ENCODE assay signal across 15 cellular contexts in the genomic region with DNA sequence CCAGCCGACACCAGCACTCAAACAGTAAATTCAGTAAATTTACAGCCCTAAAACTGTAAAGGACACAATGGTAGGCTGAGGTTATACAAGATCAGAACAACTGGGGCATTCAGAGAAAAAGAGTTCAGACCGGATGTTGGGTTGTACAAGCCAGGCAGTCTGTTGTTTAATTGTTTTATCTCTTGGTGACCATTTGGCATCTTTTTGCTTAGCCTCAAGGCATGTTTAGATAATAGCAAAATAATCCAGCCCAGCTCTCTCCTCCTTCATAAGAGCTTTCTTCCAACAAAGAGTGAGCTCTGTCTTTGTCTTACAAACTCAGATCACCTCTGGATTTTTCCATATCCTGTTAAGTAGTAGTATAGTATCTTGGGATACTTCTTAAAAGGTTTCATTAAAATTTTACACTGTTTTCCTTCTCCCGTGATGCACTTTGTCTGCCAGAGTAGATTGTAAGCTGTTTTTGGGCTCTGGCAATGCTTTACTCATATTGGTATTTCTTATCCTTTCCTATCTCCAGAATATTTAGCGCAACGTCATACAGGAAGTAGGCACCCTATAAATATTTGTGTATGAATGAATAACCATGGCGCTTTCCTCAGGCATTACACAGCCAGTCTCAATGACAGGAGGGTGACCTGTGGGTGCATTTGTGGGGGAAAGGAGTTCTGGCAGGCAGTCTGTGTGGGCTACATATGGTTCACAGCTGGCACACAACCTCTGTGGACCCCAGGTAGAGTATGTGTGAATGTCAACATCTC. TPM values are rescaled to one million over a fixed set of nuclear protein-coding genes. Genes with fewer than 3 reads are reported as not detected.
A peak's percentile ranks its signal among the peaks of the same experiment; 100 is the strongest.
DNase-seq lines count a peak whose midpoint lies in the region; ATAC-seq and TF ChIP-seq lines count a peak whose summit lies in the region.
"Had no signal": no experiment of that assay in that cellular context is flagged by ENCODE, and none has a peak within 500 bp of the region (broad histone marks: within the 10 kb centered on the region; RNA-seq: fewer than 3 reads in every experiment).

No MANE protein-coding gene starts in this region.

- H3K4me1 ChIP-seq in BE2C (peaks cover 44% of the 10 kb centered on the region), H9 (ENCODE audit: insufficient read depth, low read length) (peaks cover 4% of the 10 kb centered on the region), left ventricle myocardium inferior (no peaks in the 10 kb centered on the region)

- H3K4me3 Mint-ChIP-seq in H9: no peak overlapping the region
- H3K4me3 Mint-ChIP-seq: activated naive CD4-positive, alpha-beta T cell treated with anti-CD3 and anti-CD28 coated beads, Interleukin-2, amount 50 U/mL, for 24 hours had no signal

- H3K27me3 ChIP-seq in BE2C: no peaks in the 10 kb centered on the region
- no peaks in the 10 kb centered on the region for H3K27me3 ChIP-seq in H9 (ENCODE audit: insufficient read depth, low read length)
- no peaks in the 10 kb centered on the region for H3K27me3 ChIP-seq in left ventricle myocardium inferior (ENCODE audit: low read depth)

- H3K27ac ChIP-seq in H9 (ENCODE audit: insufficient read length, low read depth, low read length): no peak overlapping the region
- H3K27ac ChIP-seq in SK-N-MC: peak overlapping the region; percentile 43; the same call in 1 of the 2 replicates
- no peak overlapping the region for H3K27ac ChIP-seq in left ventricle myocardium inferior (replicated peaks)

- peak overlapping the region; percentile 56 for H2AFZ ChIP-seq in H9 (ENCODE audit: low read length)

- H3K9me3 ChIP-seq in BE2C (no peaks in the 10 kb centered on the region), H9 (ENCODE audit: control insufficient read depth, low read depth, low read length) (no peaks in the 10 kb centered on the region), SK-N-MC (ENCODE audit: low read depth, low read length) (no peaks in the 10 kb centered on the region), left ventricle myocardium inferior (replicated peaks) (peaks cover 6% of the 10 kb centered on the region)

- H3K56ac ChIP-seq in H9 (ENCODE audit: insufficient read length, low read depth, low read length): no peak overlapping the region

- H2BK120ac ChIP-seq in H9 (ENCODE audit: low read depth, low read length, poor library complexity, severe bottlenecking): no peak overlapping the region

- H2BK12ac ChIP-seq in H9 (ENCODE audit: insufficient read length, low read depth, low read length): no peak overlapping the region

- no peak overlapping the region for H2BK5ac ChIP-seq in H9 (ENCODE audit: insufficient read length, low read length)

- no peak overlapping the region for H4K5ac ChIP-seq in H9 (ENCODE audit: insufficient read length, low read depth, low read length)

- no peak for TF ChIP-seq CTCF in BE2C (IDR thresholded peaks at IDR 0.05; ENCODE audit: low read depth, low read length)
- no peak for TF ChIP-seq CTCF in H9 (conservative IDR thresholded peaks at IDR 0.05)
- no peak for TF ChIP-seq CTCF in left ventricle myocardium inferior (IDR thresholded peaks at IDR 0.05; ENCODE audit: borderline replicate concordance)

- peak; percentile 53 for DNase-seq in BE2C
- no peak for DNase-seq in H9
- no peak for DNase-seq in SK-N-MC (ENCODE audit: low read depth, low spot score)
- peak; percentile 49 for DNase-seq in iris pigment epithelial cell (ENCODE audit: low read depth)
- no peak for DNase-seq in left ventricle myocardium inferior
- no peak for DNase-seq in pons (ENCODE audit: low spot score)
- no peak for DNase-seq in left lobe of liver (ENCODE audit: low spot score)
- DNase-seq: activated CD8-positive, alpha-beta memory T cell treated with anti-CD3 and anti-CD28 coated beads, Interleukin-2, amount 50 U/mL, for 4 hours; NCI-H2029; retina; stimulated activated CD4-positive, alpha-beta T cell treated with anti-CD3 and anti-CD28 coated beads, Interleukin-2, amount 100 ng/mL, for 24 hours; stimulated activated CD8-positive, alpha-beta memory T cell treated with anti-CD3 and anti-CD28 coated beads, Interleukin-4, amount 100 ng/mL, for 48 hours had no signal

- no peaks in the 10 kb centered on the region; the same call in 1 of the 2 replicates for H3K27me3 Mint-ChIP-seq in H9 (ENCODE audit: low read depth)
- H3K27me3 Mint-ChIP-seq: activated naive CD4-positive, alpha-beta T cell treated with anti-CD3 and anti-CD28 coated beads, Interleukin-2, amount 50 U/mL, for 24 hours had no signal

- H3K14ac ChIP-seq in H9 (ENCODE audit: insufficient read depth, low read length): no peak overlapping the region

- no peak overlapping the region for H3K4ac ChIP-seq in H9 (ENCODE audit: low read depth, low read length)

- H3K18ac ChIP-seq in H9 (ENCODE audit: insufficient read length, low read depth, low read length): no peak overlapping the region

- no peaks in the 10 kb centered on the region for H4K20me1 ChIP-seq in H9 (ENCODE audit: control insufficient read depth, insufficient read depth, insufficient read length)

- H3K23ac ChIP-seq in H9 (ENCODE audit: insufficient read length, low read depth, low read length): no peak overlapping the region

- no peak overlapping the region for H2AK5ac ChIP-seq in H9 (ENCODE audit: insufficient read length, low read length)

- no peak overlapping the region for H4K8ac ChIP-seq in H9 (replicated peaks; ENCODE audit: insufficient read length, low read depth, low read length)

- no peaks in the 10 kb centered on the region for H3K36me3 ChIP-seq in BE2C
- H3K36me3 ChIP-seq in SK-N-MC (ENCODE audit: insufficient read depth, low read length): no peaks in the 10 kb centered on the region
- H3K36me3 ChIP-seq in left ventricle myocardium inferior: no peaks in the 10 kb centered on the region

- ATAC-seq in HG03196 (IDR thresholded peaks at IDR 0.05; ENCODE audit: unreplicated experiment) (no peak), left lobe of liver (no peak)
- ATAC-seq: activated CD4-positive, CD25-positive, alpha-beta regulatory T cell treated with anti-CD3 and anti-CD28 coated beads, Interleukin-2, amount 50 U/mL, for 24 hours had no signal

- no peak overlapping the region for H2BK15ac ChIP-seq in H9 (ENCODE audit: low read depth, low read length)

- no peaks in the 10 kb centered on the region for H3K79me2 ChIP-seq in H9 (ENCODE audit: insufficient read depth, low read length)

- H3K36me3 Mint-ChIP-seq in H9 (ENCODE audit: insufficient read depth in 1 of 3, low read depth in 3 of 3): no peaks in the 10 kb centered on the region; a peak in 1 of 7 replicates
- H3K36me3 Mint-ChIP-seq: activated naive CD4-positive, alpha-beta T cell treated with anti-CD3 and anti-CD28 coated beads, Interleukin-2, amount 50 U/mL, for 24 hours had no signal

- intact Hi-C loops in left ventricle myocardium inferior (cut with micrococcal nuclease): no loop called here

- no peak overlapping the region for H2BK20ac ChIP-seq in H9 (ENCODE audit: low read depth, low read length, poor library complexity, severe bottlenecking)

- no peaks in the 10 kb centered on the region for H3K23me2 ChIP-seq in H9 (ENCODE audit: insufficient read length, low read depth, low read length, poor library complexity, severe bottlenecking)

- no peak overlapping the region for H3T11ph ChIP-seq in H9 (ENCODE audit: low read length)

- peaks cover 3 to 8% of the 10 kb centered on the region in 2 experiments; a peak in 3 of 4 replicates for H3K4me1 Mint-ChIP-seq in H9
- H3K4me1 Mint-ChIP-seq: activated naive CD4-positive, alpha-beta T cell treated with anti-CD3 and anti-CD28 coated beads, Interleukin-2, amount 50 U/mL, for 24 hours had no signal

- peaks cover 0 to 2% of the 10 kb centered on the region in 2 experiments; a peak in 1 of 5 replicates for H3K9me3 Mint-ChIP-seq in H9
- H3K9me3 Mint-ChIP-seq: activated naive CD4-positive, alpha-beta T cell treated with anti-CD3 and anti-CD28 coated beads, Interleukin-2, amount 50 U/mL, for 24 hours had no signal

- peak overlapping the region; percentile 27 for H3K4me3 ChIP-seq in BE2C (ENCODE audit: low read depth, low read length)
- 0 out of 2 replicates have a peak overlapping the region, but pooled peaks have one; percentile 20 for H3K4me3 ChIP-seq in SK-N-MC
- no peak overlapping the region for H3K4me3 ChIP-seq in left ventricle myocardium inferior

- WGBS in H9 (ENCODE audit: extremely low coverage, insufficient read length, low lambda C conversion rate): no CpG with 5 or more reads among the region's 6 CpGs

- H3K9ac ChIP-seq in H9 (ENCODE audit: extremely low read depth, insufficient read length, low read length) (no peak overlapping the region), SK-N-MC (ENCODE audit: insufficient read length) (no peak overlapping the region)

- H4K91ac ChIP-seq in H9 (ENCODE audit: insufficient read length, low read depth, low read length): no peak overlapping the region

- H3K79me1 ChIP-seq in H9 (ENCODE audit: insufficient read depth, low read depth, low read length, poor library complexity, severe bottlenecking): no peaks in the 10 kb centered on the region

- no peak overlapping the region for H3K27ac Mint-ChIP-seq in H9
- H3K27ac Mint-ChIP-seq: activated naive CD4-positive, alpha-beta T cell treated with anti-CD3 and anti-CD28 coated beads, Interleukin-2, amount 50 U/mL, for 24 hours had no signal

- H3K4me2 ChIP-seq in H9 (ENCODE audit: insufficient read depth, insufficient read length, low read length): no peak overlapping the region

RNA-seq across cellular contexts. Expression of gene TRAM2, which starts 35.7 kb away (rescaled TPM):
- polyA plus RNA-seq in BE2C (2012; ENCODE audit: insufficient read depth, insufficient read length, low read depth): 5.0 TPM
- 20.5 and 21.2 TPM in 2 replicates for total RNA-seq in H9 (2021)
- total RNA-seq in left ventricle myocardium inferior: 11.0 TPM
- 17.3 TPM for total RNA-seq in left lobe of liver

RNA-seq across cellular contexts. Expression of gene TMEM14A, which starts 58.4 kb away (rescaled TPM):
- 13.5 TPM for polyA plus RNA-seq in BE2C (2012; ENCODE audit: insufficient read depth, insufficient read length, low read depth)
- total RNA-seq in H9 (2021): 7.3 and 10.7 TPM in 2 replicates
- 10.9 TPM for total RNA-seq in left ventricle myocardium inferior
- total RNA-seq in left lobe of liver: 28.5 TPM

Comparison
In these comparisons a context has a peak if more than half of its experiments do, and no peak if none do; other contexts are left out.
1. DNase-seq: peak in BE2C (single experiment) and iris pigment epithelial cell (single experiment); none in H9 (single experiment), SK-N-MC (single experiment), left ventricle myocardium inferior (single experiment), pons (single experiment) and left lobe of liver (single experiment).